12 cellular contexts compared by ENCODE assay signal in the genomic region with DNA sequence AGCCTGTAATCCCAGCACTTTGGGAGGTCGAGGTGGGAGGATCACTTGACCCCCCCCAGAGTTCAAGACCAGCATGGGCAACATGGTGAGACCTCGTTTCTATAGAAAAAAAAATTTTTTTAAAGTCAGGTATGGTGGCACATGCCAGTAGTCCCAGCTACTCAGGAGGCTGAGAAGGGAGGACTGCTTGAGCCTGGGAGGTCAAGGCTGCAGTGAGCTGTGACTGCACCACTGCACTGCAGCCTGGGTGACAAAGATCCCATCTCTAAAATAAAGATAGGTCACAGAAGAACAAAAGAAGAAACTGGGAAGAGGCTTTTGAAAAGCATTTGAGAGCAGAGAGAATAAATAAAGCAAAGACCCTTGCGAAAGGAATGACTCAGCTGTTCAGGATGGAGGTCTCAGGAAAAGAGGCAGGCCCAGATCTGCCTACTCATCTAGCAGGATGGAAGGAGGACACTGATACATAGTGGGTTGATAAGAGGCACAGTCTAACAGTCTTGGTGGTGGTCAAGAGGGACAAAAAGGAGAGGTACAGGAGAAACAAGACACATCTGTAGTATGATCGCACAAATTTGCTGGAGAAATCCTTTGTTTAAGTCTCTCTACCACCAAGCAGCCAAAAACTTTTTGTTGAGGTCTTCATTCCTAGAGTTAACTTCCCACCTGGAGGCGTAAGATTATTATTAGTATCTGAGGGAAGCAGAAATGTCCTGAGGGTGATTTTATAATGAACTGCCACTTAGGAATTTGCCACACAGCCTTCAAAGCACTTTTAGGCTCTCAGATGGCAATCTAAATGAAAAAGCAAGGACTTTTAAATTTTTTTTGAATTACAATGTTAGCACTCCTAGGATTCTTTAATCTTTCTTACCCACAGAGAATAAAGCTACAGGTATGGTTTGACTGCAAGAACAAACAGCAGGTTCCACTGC. TPM values are rescaled to one million over a fixed set of nuclear protein-coding genes. Genes with fewer than 3 reads are reported as not detected.
DNase-seq lines count a peak whose midpoint lies in the region; ATAC-seq and TF ChIP-seq lines count a peak whose summit lies in the region.
"Had no signal": no experiment of that assay in that cellular context is flagged by ENCODE, and none has a peak within 500 bp of the region (broad histone marks: within the 10 kb centered on the region; RNA-seq: fewer than 3 reads in every experiment).

No MANE protein-coding gene starts in this region.

- H3K79me1 ChIP-seq in neuronal stem cell (ENCODE audit: low read depth, low read length): no peaks in the 10 kb centered on the region

- H3K9ac ChIP-seq in neuronal stem cell (ENCODE audit: low read depth, low read length, poor library complexity): no peak overlapping the region

- no peak overlapping the region for H3K18ac ChIP-seq in neuronal stem cell (ENCODE audit: low read length)

- no peak overlapping the region for H3K23ac ChIP-seq in neuronal stem cell (ENCODE audit: low read depth, low read length, poor library complexity)

- H3K4me3 Mint-ChIP-seq in brain: no peak overlapping the region

- H4K91ac ChIP-seq in neuronal stem cell (ENCODE audit: low read depth, low read length, poor library complexity): no peak overlapping the region

- H3K27ac Mint-ChIP-seq in brain: peak overlapping the region in 3 of 5 experiments; percentile 7 to 84 (median 60)

- H4K8ac ChIP-seq in neuronal stem cell (ENCODE audit: low read depth, low read length): no peak overlapping the region

- no peak overlapping the region for H3K14ac ChIP-seq in neuronal stem cell (ENCODE audit: low read length)

- DNase-seq in EL (peak; percentile 71), NCI-H226 (peak; percentile 67), mucosa of descending colon (no peak), NCI-H1417 (lab: John Stamatoyannopoulos, UW) (no peak), neuronal stem cell (ENCODE audit: low spot score) (no peak)
- DNase-seq: DND-41, NCI-H187, SHP77 treated with DMSO at 0.1 percent for 48 hours, stomach had no signal

- no peak overlapping the region for H2BK5ac ChIP-seq in neuronal stem cell (ENCODE audit: low read length)

- no peak overlapping the region for H2BK120ac ChIP-seq in neuronal stem cell (ENCODE audit: low read depth, low read length)

- no peaks in the 10 kb centered on the region for H3K27me3 Mint-ChIP-seq in brain

- H3K36me3 ChIP-seq in mucosa of descending colon (ENCODE audit: low read depth): no peaks in the 10 kb centered on the region
- peaks cover 17 to 81% of the 10 kb centered on the region in 2 donors for H3K36me3 ChIP-seq in neuronal stem cell (replicated peaks in 1 of 2; ENCODE audit: control insufficient read depth in 2 of 2, insufficient read depth in 2 of 2, low read length in 2 of 2)

- TF ChIP-seq CTCF in brain (conservative IDR thresholded peaks at IDR 0.05) (no peak), mucosa of descending colon (IDR thresholded peaks at IDR 0.05) (no peak)

- H3K9me3 ChIP-seq in mucosa of descending colon: no peaks in the 10 kb centered on the region
- peaks cover 5 to 7% of the 10 kb centered on the region in 2 donors for H3K9me3 ChIP-seq in neuronal stem cell (replicated peaks in 1 of 2; ENCODE audit: control insufficient read depth in 2 of 2, insufficient read depth in 1 of 2, low read depth in 1 of 2, low read length in 2 of 2)
- H3K9me3 ChIP-seq: stomach had no signal

- no peak overlapping the region for H2BK15ac ChIP-seq in neuronal stem cell (ENCODE audit: low read length)

- no CpG with 5 or more reads among the region's 5 CpGs for WGBS in neuronal stem cell (ENCODE audit: extremely low coverage in 2 of 2, insufficient read length in 2 of 2, insufficient replicate concordance in 1 of 2), 2 donors

- H3K9me3 Mint-ChIP-seq in brain: peaks cover 0 to 3% (median 0%) of the 10 kb centered on the region in 5 experiments

- H3K36me3 Mint-ChIP-seq in brain: peaks cover 76% of the 10 kb centered on the region

- no peak overlapping the region for H2AFZ ChIP-seq in neuronal stem cell (ENCODE audit: low read length)

- no peak overlapping the region for H3K4ac ChIP-seq in neuronal stem cell (ENCODE audit: low read length)

- no peaks in the 10 kb centered on the region for H3K27me3 ChIP-seq in neuronal stem cell (ENCODE audit: control insufficient read depth in 3 of 3, insufficient read depth in 3 of 3, low read depth in 1 of 3, low read length in 3 of 3)
- H3K27me3 ChIP-seq: stomach had no signal

- H2BK12ac ChIP-seq in neuronal stem cell (ENCODE audit: low read length): no peak overlapping the region

- no peak overlapping the region for H3K4me2 ChIP-seq in neuronal stem cell (ENCODE audit: insufficient read depth, low read length, poor library complexity, severe bottlenecking)

- ATAC-seq in mucosa of descending colon: peak; percentile 10
- ATAC-seq in GM21825 (IDR thresholded peaks at IDR 0.05; ENCODE audit: unreplicated experiment): no peak
- ATAC-seq in HG03097 (IDR thresholded peaks at IDR 0.05; ENCODE audit: low FRiP score, unreplicated experiment): no peak

- no peak overlapping the region for H3K27ac ChIP-seq in neuronal stem cell (replicated peaks; ENCODE audit: low read length)
- H3K27ac ChIP-seq: stomach had no signal

- H3K4me1 Mint-ChIP-seq in brain: peaks cover 7% of the 10 kb centered on the region

- no peak overlapping the region for H2AK5ac ChIP-seq in neuronal stem cell (ENCODE audit: low read depth, low read length)

- H3K4me1 ChIP-seq in mucosa of descending colon (ENCODE audit: low read depth) (peaks cover 25% of the 10 kb centered on the region), neuronal stem cell (ENCODE audit: control insufficient read depth in 2 of 2, insufficient read depth in 1 of 2, low read depth in 1 of 2, low read length in 2 of 2) (no peaks in the 10 kb centered on the region)
- H3K4me1 ChIP-seq: stomach had no signal

- no peak overlapping the region for H3K4me3 ChIP-seq in mucosa of descending colon
- H3K4me3 ChIP-seq in neuronal stem cell (ENCODE audit: low read length in 2 of 2): no peak overlapping the region
- H3K4me3 ChIP-seq: stomach had no signal

- intact Hi-C loops in mucosa of descending colon (cut with DNase I, micrococcal nuclease): no loop called here

RNA-seq across cellular contexts. Expression of a gene that starts 17.6 kb away (rescaled TPM):
- polyA plus RNA-seq in brain (ENCODE audit: insufficient read depth, low read depth, low replicate concordance): 55.9 TPM
- 10 to 100 TPM; 17.3 to 32.1 (median 26.0) TPM for total RNA-seq in mucosa of descending colon
- 39.8 TPM for polyA plus RNA-seq in neuronal stem cell (2013, experiment 1 of 2)
- polyA plus RNA-seq in neuronal stem cell (2013, experiment 2 of 2): 40.3 TPM

RNA-seq across cellular contexts. Expression of a gene that starts 17.7 kb away (rescaled TPM):
- polyA plus RNA-seq in brain (ENCODE audit: insufficient read depth, low read depth, low replicate concordance): 35.8 TPM
- 10 to 100 TPM; 32.5 to 52.2 (median 41.9) TPM for total RNA-seq in mucosa of descending colon
- polyA plus RNA-seq in neuronal stem cell (2013, experiment 1 of 2): 25.3 TPM
- 25.3 TPM for polyA plus RNA-seq in neuronal stem cell (2013, experiment 2 of 2)

RNA-seq across cellular contexts. Expression of a gene that starts 37.0 kb away (rescaled TPM):
- polyA plus RNA-seq in brain (ENCODE audit: insufficient read depth, low read depth, low replicate concordance): 3.4 TPM
- 10 to 100 TPM; 11.9 to 32.9 (median 24.4) TPM for total RNA-seq in mucosa of descending colon
- polyA plus RNA-seq in neuronal stem cell (2013, experiment 1 of 2): 1.7 TPM
- 1.5 TPM for polyA plus RNA-seq in neuronal stem cell (2013, experiment 2 of 2)

Comparison
In these comparisons a context has a peak if more than half of its experiments do, and no peak if none do; other contexts are left out.
1. DNase-seq: peak in EL (single experiment) and NCI-H226 (single experiment); none in mucosa of descending colon (0 of 3), NCI-H1417 (0 of 3) and neuronal stem cell (single experiment).